15 cellular contexts compared by ENCODE assay signal in genomic region chr3:170485696-170486095, GRCh38.
DNase-seq lines count a peak whose midpoint lies in the region; ATAC-seq lines count a peak whose summit lies in the region.
"Had no signal": no experiment of that assay in that cellular context is flagged by ENCODE, and none has a peak within 500 bp of the region (broad histone marks: within the 10 kb centered on the region; RNA-seq: fewer than 3 reads in every experiment).

No MANE protein-coding gene starts in this region.

- peaks cover 3 to 47% of the 10 kb centered on the region in 2 experiments for H3K36me3 ChIP-seq in mesenchymal stem cell (ENCODE audit: control insufficient read depth in 1 of 2, insufficient read depth in 2 of 2, low read depth in 1 of 2, low read length in 2 of 2)
- H3K36me3 ChIP-seq: HAP-1 had no signal

- H4K91ac ChIP-seq in mesenchymal stem cell (ENCODE audit: low read length), result no peak overlapping the region

- WGBS in mesenchymal stem cell, result 97% methylated on average over 4 of the region's 4 CpGs

- ATAC-seq in Right ventricle myocardium superior (ENCODE audit: poor library complexity), result no peak
- no peak for ATAC-seq in GM19452 (IDR thresholded peaks at IDR 0.05; ENCODE audit: unreplicated experiment)
- ATAC-seq: A549, GM12878 had no signal

- DNase-seq in NCI-H69 (lab: John Stamatoyannopoulos, UW) (peak; percentile 33), mesenchymal stem cell (no peak), putamen (ENCODE audit: low spot score) (peak; percentile 92), H4 (ENCODE audit: low spot score) (no peak), Right ventricle myocardium superior (no peak), kidney tubule cell (ENCODE audit: low spot score) (no peak)
- DNase-seq: DMS53, NCI-H1417 treated with DMSO at 0.1 percent for 48 hours, NCI-H2081 treated with DMSO at 0.1 percent for 48 hours, NCI-H524 treated with DMSO at 0.1 percent for 48 hours had no signal

- peak overlapping the region in 1 of 2 experiments; percentile 67 for H2BK12ac ChIP-seq in mesenchymal stem cell (ENCODE audit: low read length in 2 of 2)

- H3K9me3 ChIP-seq in mesenchymal stem cell (ENCODE audit: control insufficient read depth, low read length), result no peaks in the 10 kb centered on the region
- H3K9me3 ChIP-seq: HAP-1 had no signal

- H4K8ac ChIP-seq in mesenchymal stem cell (ENCODE audit: low read length), result peak overlapping the region; percentile 24

- H3K14ac ChIP-seq in mesenchymal stem cell (ENCODE audit: low read length in 2 of 2), result peak overlapping the region in 1 of 2 experiments; percentile 83

- H3K27ac ChIP-seq in cingulate gyrus (ENCODE audit: low read depth, low read length) (peak overlapping the region; percentile 99), mesenchymal stem cell (ENCODE audit: low read length, poor library complexity, severe bottlenecking) (no peak overlapping the region)
- H3K27ac ChIP-seq: A549 had no signal

- H3K23ac ChIP-seq in mesenchymal stem cell (ENCODE audit: low read length in 2 of 2), result peak overlapping the region in 1 of 2 experiments; percentile 50

- intact Hi-C loops in Right ventricle myocardium superior (cut with DNase I), result no loop called here

- H3K27me3 ChIP-seq in mesenchymal stem cell (ENCODE audit: control insufficient read depth in 1 of 2, insufficient read depth in 1 of 2, low read length in 2 of 2), result peaks cover 0 to 8% of the 10 kb centered on the region in 2 experiments

- H2AK5ac ChIP-seq in mesenchymal stem cell (ENCODE audit: low read length, severe bottlenecking), result no peak overlapping the region

- no peaks in the 10 kb centered on the region for H3K79me1 ChIP-seq in mesenchymal stem cell (replicated peaks; ENCODE audit: low read length, poor library complexity, severe bottlenecking)

- H2BK120ac ChIP-seq in mesenchymal stem cell (ENCODE audit: low read depth, low read length), result peak overlapping the region; percentile 50

- no peak overlapping the region for H3K18ac ChIP-seq in mesenchymal stem cell (ENCODE audit: low read depth in 1 of 2, low read length in 2 of 2)

- H2BK15ac ChIP-seq in mesenchymal stem cell (ENCODE audit: low read depth, poor library complexity, severe bottlenecking), result no peak overlapping the region

- no peak overlapping the region for H3K4ac ChIP-seq in mesenchymal stem cell (ENCODE audit: low read depth in 1 of 2, low read length in 2 of 2)

- no peak overlapping the region for H2BK5ac ChIP-seq in mesenchymal stem cell (ENCODE audit: low read depth, low read length, poor library complexity, severe bottlenecking)

- H3K4me1 ChIP-seq in mesenchymal stem cell (ENCODE audit: control insufficient read depth, insufficient read depth, low read depth, low read length), result peaks cover 1% of the 10 kb centered on the region

- no peak overlapping the region for H3K4me2 ChIP-seq in mesenchymal stem cell (ENCODE audit: low read length, poor library complexity, severe bottlenecking)
- H3K4me2 ChIP-seq: A549 had no signal

- no peak overlapping the region for H2AFZ ChIP-seq in mesenchymal stem cell (ENCODE audit: low read depth, low read length)

- no peak overlapping the region for H3K4me3 ChIP-seq in mesenchymal stem cell (ENCODE audit: insufficient read depth in 1 of 2, low read depth in 1 of 2, low read length in 2 of 2)
- H3K4me3 ChIP-seq: A549, GM12878, HAP-1 had no signal

- no peak overlapping the region for H3K9ac ChIP-seq in mesenchymal stem cell (ENCODE audit: low read length)

Comparison
In these comparisons a context has a peak if more than half of its experiments do, and no peak if none do; other contexts are left out.
1. DNase-seq: peak in NCI-H69 (single experiment) and putamen (single experiment); none in mesenchymal stem cell (single experiment), H4 (single experiment), Right ventricle myocardium superior (single experiment) and kidney tubule cell (single experiment).